ENCODE assay signal across 1 cellular context in the genomic region with DNA sequence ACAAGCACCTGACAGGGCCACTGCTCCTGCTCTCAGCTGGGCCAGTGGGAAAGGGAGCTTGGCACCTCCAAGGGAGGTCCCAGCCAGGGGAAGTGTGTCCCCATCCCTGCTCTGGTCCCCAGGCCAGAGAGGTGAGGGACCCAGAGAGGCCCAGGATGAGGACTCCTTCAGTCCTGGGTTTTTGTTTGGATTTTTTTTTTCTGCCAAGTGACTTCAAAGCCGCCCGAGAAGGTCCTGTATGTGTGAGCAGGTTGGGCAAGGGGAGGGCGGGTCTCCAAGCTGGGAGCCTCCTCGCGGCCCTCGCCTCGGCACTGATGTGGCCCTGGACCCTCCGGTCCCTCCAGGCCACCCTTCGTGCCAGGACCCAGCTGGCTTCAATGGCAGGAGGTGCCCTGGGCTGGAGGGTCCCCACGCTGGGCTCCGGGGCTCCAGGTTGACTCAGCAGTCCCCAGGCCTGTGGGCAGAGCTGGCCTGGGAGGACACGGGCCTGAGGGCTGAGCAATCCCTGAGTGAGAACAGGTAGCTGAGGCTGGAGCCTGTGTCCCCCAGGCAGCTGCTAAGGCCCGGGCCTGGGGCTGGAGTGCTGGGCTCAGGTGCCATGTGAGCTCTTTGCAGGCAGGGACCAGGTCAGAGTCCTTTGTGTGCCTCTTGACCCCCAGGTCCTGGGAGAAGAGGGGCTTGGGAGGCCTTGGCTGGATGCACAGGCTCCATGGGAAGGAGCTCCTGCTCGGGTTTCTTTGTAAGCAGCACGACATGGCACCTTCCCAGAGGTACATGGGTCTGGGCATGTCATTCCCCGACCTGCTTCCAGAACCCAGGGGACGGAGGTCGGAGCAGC.
TF ChIP-seq lines count a peak whose summit lies in the region.

No MANE protein-coding gene starts in this region.

TF ChIP-seq in H1, 55 proteins besides CTCF, POLR2A, EP300 and RAD21:
- no peak for TF ChIP-seq CHD1 (IDR thresholded peaks at IDR 0.05; ENCODE audit: low read depth, low read length)
- TF ChIP-seq SIX5 (IDR thresholded peaks at IDR 0.05; ENCODE audit: low read depth, low read length), result no peak
- TF ChIP-seq CTBP2 (IDR thresholded peaks at IDR 0.05; ENCODE audit: borderline replicate concordance, insufficient read depth, insufficient read length, low read length), result no peak
- TF ChIP-seq TAF1 (IDR thresholded peaks at IDR 0.05; ENCODE audit: low read depth, low read length), result no peak
TF ChIP-seq in H1: peak in this region for 0.
